In genomic region chr11:22774716-22775115, GRCh38 we compare ENCODE assay signal across 1 cellular context.
TF ChIP-seq lines count a peak whose summit lies in the region.

No MANE protein-coding gene starts in this region.

TF ChIP-seq in GM23338, 12 proteins besides CTCF, POLR2A, EP300 and RAD21 (continued from another document):
- TF ChIP-seq ZNF462 (CRISPR knock-in tag; IDR thresholded peaks at IDR 0.05), result no peak
- TF ChIP-seq, protein P1, sequence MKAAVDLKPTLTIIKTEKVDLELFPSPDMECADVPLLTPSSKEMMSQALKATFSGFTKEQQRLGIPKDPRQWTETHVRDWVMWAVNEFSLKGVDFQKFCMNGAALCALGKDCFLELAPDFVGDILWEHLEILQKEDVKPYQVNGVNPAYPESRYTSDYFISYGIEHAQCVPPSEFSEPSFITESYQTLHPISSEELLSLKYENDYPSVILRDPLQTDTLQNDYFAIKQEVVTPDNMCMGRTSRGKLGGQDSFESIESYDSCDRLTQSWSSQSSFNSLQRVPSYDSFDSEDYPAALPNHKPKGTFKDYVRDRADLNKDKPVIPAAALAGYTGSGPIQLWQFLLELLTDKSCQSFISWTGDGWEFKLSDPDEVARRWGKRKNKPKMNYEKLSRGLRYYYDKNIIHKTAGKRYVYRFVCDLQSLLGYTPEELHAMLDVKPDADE (IDR thresholded peaks at IDR 0.05), result no peak
- no peak for TF ChIP-seq ZNF331 (CRISPR knock-in tag; IDR thresholded peaks at IDR 0.05; ENCODE audit: low read depth)
- no peak for TF ChIP-seq EZH2 (IDR thresholded peaks at IDR 0.05; ENCODE audit: low read depth, unreplicated experiment)
- TF ChIP-seq POLR2AphosphoS5 (IDR thresholded peaks at IDR 0.05; ENCODE audit: low read depth), result no peak
- TF ChIP-seq NANOG (IDR thresholded peaks at IDR 0.05; ENCODE audit: borderline replicate concordance), result no peak
- no peak for TF ChIP-seq STAT1 (IDR thresholded peaks at IDR 0.05; ENCODE audit: unreplicated experiment)
- no peak for TF ChIP-seq EZH2phosphoT487 (IDR thresholded peaks at IDR 0.05; ENCODE audit: unreplicated experiment)
- TF ChIP-seq ZNF114 (CRISPR knock-in tag; IDR thresholded peaks at IDR 0.05), result no peak
- no peak for TF ChIP-seq CREB1 (CRISPR knock-in tag; IDR thresholded peaks at IDR 0.05; ENCODE audit: low read depth)
- no peak for TF ChIP-seq REST (IDR thresholded peaks at IDR 0.05; ENCODE audit: unreplicated experiment)
